ENCODE assay signal across 21 cellular contexts in genomic region chr17:37729905-37730304, GRCh38. TPM values are rescaled to one million over a fixed set of nuclear protein-coding genes. Genes with fewer than 3 reads are reported as not detected.
A peak's percentile ranks its signal among the peaks of the same experiment; 100 is the strongest.
DNase-seq lines count a peak whose midpoint lies in the region; ATAC-seq lines count a peak whose summit lies in the region.
"Had no signal": no experiment of that assay in that cellular context is flagged by ENCODE, and none has a peak within 500 bp of the region (broad histone marks: within the 10 kb centered on the region; RNA-seq: fewer than 3 reads in every experiment).

No MANE protein-coding gene starts in this region.

- no peak overlapping the region for H3K27ac ChIP-seq in mesendoderm (ENCODE audit: low read depth, low read length)
- H3K27ac ChIP-seq: 22Rv1, KMS-11 had no signal

- peaks cover 7% of the 10 kb centered on the region for H3K27me3 Mint-ChIP-seq in activated CD4-positive, alpha-beta T cell treated with anti-CD3 and anti-CD28 coated beads, Interleukin-2, amount 10 ng/mL, durations not matched to agents 7 days and 5 days
- H3K27me3 Mint-ChIP-seq in activated CD4-positive, alpha-beta T cell treated with anti-CD3 and anti-CD28 coated beads, Interleukin-2, amount 10 ng/mL, durations not matched to agents 24 days and 14 days, result peaks cover 12% of the 10 kb centered on the region

- H3K9me3 Mint-ChIP-seq in activated CD4-positive, alpha-beta T cell treated with anti-CD3 and anti-CD28 coated beads, Interleukin-2, amount 10 ng/mL, durations not matched to agents 7 days and 5 days, result no peaks in the 10 kb centered on the region
- no peaks in the 10 kb centered on the region for H3K9me3 Mint-ChIP-seq in activated CD4-positive, alpha-beta T cell treated with anti-CD3 and anti-CD28 coated beads, Interleukin-2, amount 10 ng/mL, durations not matched to agents 24 days and 14 days

- peak overlapping the region; percentile 55 for H3K27ac Mint-ChIP-seq in activated CD4-positive, alpha-beta T cell treated with anti-CD3 and anti-CD28 coated beads, Interleukin-2, amount 10 ng/mL, durations not matched to agents 7 days and 5 days
- H3K27ac Mint-ChIP-seq in activated CD4-positive, alpha-beta T cell treated with anti-CD3 and anti-CD28 coated beads, Interleukin-2, amount 10 ng/mL, durations not matched to agents 24 days and 14 days, result no peak overlapping the region
- H3K27ac Mint-ChIP-seq: CD14-positive monocyte had no signal

- H2BK5ac ChIP-seq in mesendoderm (ENCODE audit: low read length), result no peak overlapping the region

- no peak overlapping the region for H2AK5ac ChIP-seq in mesendoderm (ENCODE audit: low read length)

- no peak overlapping the region for H3K4me3 Mint-ChIP-seq in activated CD4-positive, alpha-beta T cell treated with anti-CD3 and anti-CD28 coated beads, Interleukin-2, amount 10 ng/mL, durations not matched to agents 7 days and 5 days
- H3K4me3 Mint-ChIP-seq in activated CD4-positive, alpha-beta T cell treated with anti-CD3 and anti-CD28 coated beads, Interleukin-2, amount 10 ng/mL, durations not matched to agents 24 days and 14 days, result no peak overlapping the region
- H3K4me3 Mint-ChIP-seq: CD14-positive monocyte had no signal

- no peaks in the 10 kb centered on the region for H3K36me3 Mint-ChIP-seq in activated CD4-positive, alpha-beta T cell treated with anti-CD3 and anti-CD28 coated beads, Interleukin-2, amount 10 ng/mL, durations not matched to agents 7 days and 5 days (ENCODE audit: low read depth)
- no peaks in the 10 kb centered on the region for H3K36me3 Mint-ChIP-seq in activated CD4-positive, alpha-beta T cell treated with anti-CD3 and anti-CD28 coated beads, Interleukin-2, amount 10 ng/mL, durations not matched to agents 24 days and 14 days (ENCODE audit: low read depth)
- H3K36me3 Mint-ChIP-seq: CD14-positive monocyte had no signal

- H3K23ac ChIP-seq in mesendoderm (ENCODE audit: low read length), result no peak overlapping the region

- H3K4me1 ChIP-seq in mesendoderm (ENCODE audit: control insufficient read depth, low read depth, low read length), result peaks cover 13% of the 10 kb centered on the region

- no CpG with 5 or more reads among the region's 6 CpGs for whole genome bisulfite sequencing in mesendoderm (ENCODE audit: extremely low coverage, insufficient coverage, low lambda C conversion rate)

- intact Hi-C loops in activated CD4-positive, alpha-beta T cell treated with anti-CD3 and anti-CD28 coated beads, Interleukin-2, amount 10 ng/mL, durations not matched to agents 24 days and 14 days (cut with micrococcal nuclease), result no loop called here
- intact Hi-C loops in posterior vena cava (cut with DNase I), result no loop called here

- H3K56ac ChIP-seq in mesendoderm (ENCODE audit: low read length), result peak overlapping the region; percentile 30

- H3K4me2 ChIP-seq in mesendoderm (ENCODE audit: low read length), result no peak overlapping the region
- H3K4me2 ChIP-seq: KMS-11 had no signal

- no peak overlapping the region for H3K9ac ChIP-seq in mesendoderm (ENCODE audit: low read length)
- H3K9ac ChIP-seq: KMS-11 had no signal

- CTCF ChIA-PET in activated CD4-positive, alpha-beta T cell treated with anti-CD3 and anti-CD28 coated beads, Interleukin-2, amount 10 ng/mL, durations not matched to agents 7 days and 5 days (lab: Charles Lee), result no interaction called here

- H3K18ac ChIP-seq in mesendoderm (ENCODE audit: low read length), result no peak overlapping the region

- H2BK15ac ChIP-seq in mesendoderm (replicated peaks; ENCODE audit: low read depth), result no peak overlapping the region

- POLR2A ChIA-PET in activated CD4-positive, alpha-beta T cell treated with anti-CD3 and anti-CD28 coated beads, Interleukin-2, amount 10 ng/mL, durations not matched to agents 7 days and 5 days (lab: Charles Lee), result no interaction called here

- no peak for ATAC-seq in HG03108 (IDR thresholded peaks at IDR 0.05; ENCODE audit: unreplicated experiment)
- ATAC-seq: PC-3 had no signal

- no peaks in the 10 kb centered on the region for H3K79me1 ChIP-seq in mesendoderm (ENCODE audit: low read length)

- H3K27me3 ChIP-seq in mesendoderm (ENCODE audit: insufficient read depth, low read length, poor library complexity), result no peaks in the 10 kb centered on the region

- no peak overlapping the region for H3K4me3 ChIP-seq in mesendoderm (ENCODE audit: low read length)

- H3K4ac ChIP-seq in mesendoderm (ENCODE audit: low read depth, low read length), result no peak overlapping the region

- no peaks in the 10 kb centered on the region for H3K4me1 Mint-ChIP-seq in activated CD4-positive, alpha-beta T cell treated with anti-CD3 and anti-CD28 coated beads, Interleukin-2, amount 10 ng/mL, durations not matched to agents 7 days and 5 days
- H3K4me1 Mint-ChIP-seq in activated CD4-positive, alpha-beta T cell treated with anti-CD3 and anti-CD28 coated beads, Interleukin-2, amount 10 ng/mL, durations not matched to agents 24 days and 14 days, result no peaks in the 10 kb centered on the region
- H3K4me1 Mint-ChIP-seq: CD14-positive monocyte had no signal

- in situ Hi-C loops in ACHN (cut with HindIII; ENCODE audit: low pct_ligation_motif_present, low pct_unique_long_range_greater_than_20kb, low sequenced_read_pairs), result no loop called here

- no peak overlapping the region for H4K5ac ChIP-seq in mesendoderm (ENCODE audit: low read length)

- H3K36me3 ChIP-seq in mesendoderm (ENCODE audit: control insufficient read depth, insufficient read depth, low read length), result no peaks in the 10 kb centered on the region

- DNase-seq in activated CD4-positive, alpha-beta T cell treated with anti-CD3 and anti-CD28 coated beads, Interleukin-2, amount 10 ng/mL, durations not matched to agents 7 days and 5 days, result no peak
- no peak for DNase-seq in activated CD4-positive, alpha-beta T cell treated with anti-CD3 and anti-CD28 coated beads, Interleukin-2, amount 10 ng/mL, durations not matched to agents 24 days and 14 days
- DNase-seq in ecto neural progenitor cell (ENCODE audit: low spot score), result peak; percentile 85
- peak; percentile 83 for DNase-seq in mesendoderm
- DNase-seq in posterior vena cava (ENCODE audit: low spot score), result peak; percentile 37
- DNase-seq in activated naive CD4-positive, alpha-beta T cell treated with Interleukin-2 at 50 U/mL for 16 hours, result no peak
- DNase-seq in ACHN, result no peak
- DNase-seq: DMS79 treated with DMSO at 0.1 percent for 48 hours, HCEC 1CT, MV-4-11, NCI-H187 treated with DMSO at 0.1 percent for 48 hours, NCI-H345, NCI-H524 treated with DMSO at 0.1 percent for 48 hours, PC-3, RPMI8226, SHP77 treated with DMSO at 0.1 percent for 48 hours had no signal

- H2BK120ac ChIP-seq in mesendoderm (ENCODE audit: low read depth, low read length), result no peak overlapping the region

- H3K79me2 ChIP-seq in mesendoderm (ENCODE audit: control insufficient read depth, insufficient read depth, low read length), result no peaks in the 10 kb centered on the region

- no peak overlapping the region for H4K8ac ChIP-seq in mesendoderm (ENCODE audit: low read depth, low read length)

RNA-seq across cellular contexts. Expression of gene HNF1B, which starts 15.0 kb away (rescaled TPM):
- under 1 TPM in 1 of 2 experiments, not detected in 1; 0.08 TPM for total RNA-seq in activated CD4-positive, alpha-beta T cell treated with anti-CD3 and anti-CD28 coated beads, Interleukin-2, amount 10 ng/mL, durations not matched to agents 7 days and 5 days
- total RNA-seq in activated CD4-positive, alpha-beta T cell treated with anti-CD3 and anti-CD28 coated beads, Interleukin-2, amount 10 ng/mL, durations not matched to agents 24 days and 14 days, result 2.2 and 2.9 TPM in 2 replicates
- 0.24 TPM for polyA plus RNA-seq in mesendoderm (2013, experiment 1 of 2)
- 0.22 TPM for polyA plus RNA-seq in mesendoderm (2013, experiment 2 of 2)
- total RNA-seq in posterior vena cava, result not detected
- polyA plus RNA-seq: AG04450, CD14-positive monocyte had no signal

Comparison
In these comparisons a context has a peak if more than half of its experiments do, and no peak if none do; other contexts are left out.
1. DNase-seq: peak in ecto neural progenitor cell (single experiment), mesendoderm (single experiment) and posterior vena cava (single experiment); none in activated CD4-positive, alpha-beta T cell treated with anti-CD3 and anti-CD28 coated beads, Interleukin-2, amount 10 ng/mL, durations not matched to agents 7 days and 5 days (single experiment), activated CD4-positive, alpha-beta T cell treated with anti-CD3 and anti-CD28 coated beads, Interleukin-2, amount 10 ng/mL, durations not matched to agents 24 days and 14 days (single experiment), activated naive CD4-positive, alpha-beta T cell treated with Interleukin-2 at 50 U/mL for 16 hours (single experiment) and ACHN (single experiment).